ENCODE assay signal across 3 cellular contexts in the genomic region with DNA sequence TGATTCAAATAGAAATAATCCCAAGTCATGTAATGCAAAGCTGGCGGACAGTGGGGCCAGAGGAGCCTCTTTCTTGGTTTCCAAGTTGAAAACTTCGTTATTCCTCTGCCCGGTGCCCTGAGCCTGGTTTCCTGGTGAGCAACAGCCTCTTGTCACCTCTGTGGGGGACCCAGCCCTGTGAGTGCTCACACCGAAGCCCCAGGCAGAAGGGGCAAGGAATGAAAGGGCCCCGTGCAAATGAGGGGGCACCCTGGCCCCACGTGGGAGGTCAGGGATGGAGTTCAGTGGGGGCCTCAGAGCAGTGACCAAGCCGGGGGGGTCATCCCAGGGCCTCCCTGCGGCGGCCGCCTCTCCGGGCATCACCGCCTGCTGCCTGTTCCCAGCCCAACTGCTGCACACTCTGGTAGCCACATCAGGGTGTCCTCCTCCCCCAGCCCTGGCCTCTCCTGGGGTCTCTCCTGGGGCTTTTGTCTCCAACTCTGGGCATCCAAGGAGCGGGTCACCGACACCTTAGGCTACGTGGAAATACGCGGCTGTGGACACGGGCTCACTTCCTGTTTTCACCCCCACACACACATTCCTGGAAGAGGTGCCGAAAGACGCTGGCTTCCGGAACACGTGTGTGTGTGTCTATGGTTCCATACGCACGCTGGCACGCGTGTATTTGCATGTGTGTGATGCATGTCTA.
TF ChIP-seq lines count a peak whose summit lies in the region.

No MANE protein-coding gene starts in this region.

TF ChIP-seq in IMR-90, 13 proteins besides CTCF, POLR2A, EP300 and RAD21:
- TF ChIP-seq RFX5 (IDR thresholded peaks at IDR 0.05; ENCODE audit: low read depth, low read length) (no peak), NFE2L2 (IDR thresholded peaks at IDR 0.05; ENCODE audit: low read depth, low read length) (no peak), MAZ (IDR thresholded peaks at IDR 0.05; ENCODE audit: borderline replicate concordance, low read depth, low read length) (no peak), FOS (IDR thresholded peaks at IDR 0.05; ENCODE audit: low read depth, low read length) (no peak), BHLHE40 (IDR thresholded peaks at IDR 0.05; ENCODE audit: low read depth, low read length) (no peak), CHD1 (IDR thresholded peaks at IDR 0.05; ENCODE audit: low read depth, low read length) (no peak), MAFK (IDR thresholded peaks at IDR 0.05; ENCODE audit: low read depth, low read length) (no peak), SMC3 (IDR thresholded peaks at IDR 0.05; ENCODE audit: low read depth, low read length) (no peak)
- TF ChIP-seq, protein P1, sequence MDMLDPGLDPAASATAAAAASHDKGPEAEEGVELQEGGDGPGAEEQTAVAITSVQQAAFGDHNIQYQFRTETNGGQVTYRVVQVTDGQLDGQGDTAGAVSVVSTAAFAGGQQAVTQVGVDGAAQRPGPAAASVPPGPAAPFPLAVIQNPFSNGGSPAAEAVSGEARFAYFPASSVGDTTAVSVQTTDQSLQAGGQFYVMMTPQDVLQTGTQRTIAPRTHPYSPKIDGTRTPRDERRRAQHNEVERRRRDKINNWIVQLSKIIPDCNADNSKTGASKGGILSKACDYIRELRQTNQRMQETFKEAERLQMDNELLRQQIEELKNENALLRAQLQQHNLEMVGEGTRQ (IDR thresholded peaks at IDR 0.05; ENCODE audit: low read depth, low read length): no peak
- TF ChIP-seq, protein P2, sequence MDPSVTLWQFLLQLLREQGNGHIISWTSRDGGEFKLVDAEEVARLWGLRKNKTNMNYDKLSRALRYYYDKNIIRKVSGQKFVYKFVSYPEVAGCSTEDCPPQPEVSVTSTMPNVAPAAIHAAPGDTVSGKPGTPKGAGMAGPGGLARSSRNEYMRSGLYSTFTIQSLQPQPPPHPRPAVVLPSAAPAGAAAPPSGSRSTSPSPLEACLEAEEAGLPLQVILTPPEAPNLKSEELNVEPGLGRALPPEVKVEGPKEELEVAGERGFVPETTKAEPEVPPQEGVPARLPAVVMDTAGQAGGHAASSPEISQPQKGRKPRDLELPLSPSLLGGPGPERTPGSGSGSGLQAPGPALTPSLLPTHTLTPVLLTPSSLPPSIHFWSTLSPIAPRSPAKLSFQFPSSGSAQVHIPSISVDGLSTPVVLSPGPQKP (IDR thresholded peaks at IDR 0.05; ENCODE audit: borderline replicate concordance, low read depth, low read length): no peak

TF ChIP-seq in HepG2, 621 proteins besides CTCF, POLR2A, EP300 and RAD21:
- TF ChIP-seq, protein P3, sequence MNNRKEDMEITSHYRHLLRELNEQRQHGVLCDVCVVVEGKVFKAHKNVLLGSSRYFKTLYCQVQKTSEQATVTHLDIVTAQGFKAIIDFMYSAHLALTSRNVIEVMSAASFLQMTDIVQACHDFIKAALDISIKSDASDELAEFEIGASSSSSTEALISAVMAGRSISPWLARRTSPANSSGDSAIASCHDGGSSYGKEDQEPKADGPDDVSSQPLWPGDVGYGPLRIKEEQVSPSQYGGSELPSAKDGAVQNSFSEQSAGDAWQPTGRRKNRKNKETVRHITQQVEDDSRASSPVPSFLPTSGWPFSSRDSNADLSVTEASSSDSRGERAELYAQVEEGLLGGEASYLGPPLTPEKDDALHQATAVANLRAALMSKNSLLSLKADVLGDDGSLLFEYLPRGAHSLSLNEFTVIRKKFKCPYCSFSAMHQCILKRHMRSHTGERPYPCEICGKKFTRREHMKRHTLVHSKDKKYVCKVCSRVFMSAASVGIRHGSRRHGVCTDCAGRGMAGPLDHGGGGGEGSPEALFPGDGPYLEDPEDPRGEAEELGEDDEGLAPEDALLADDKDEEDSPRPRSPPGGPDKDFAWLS (CRISPR knock-in tag; IDR thresholded peaks at IDR 0.05; ENCODE audit: borderline replicate concordance): no peak
- TF ChIP-seq ZBTB7B (CRISPR knock-in tag; IDR thresholded peaks at IDR 0.05) (no peak), ZNF768 (CRISPR knock-in tag; IDR thresholded peaks at IDR 0.05) (no peak), ZNF317 (CRISPR knock-in tag; IDR thresholded peaks at IDR 0.05) (no peak), ATRX (CRISPR knock-in tag; IDR thresholded peaks at IDR 0.05; ENCODE audit: borderline replicate concordance) (no peak), ZNF501 (CRISPR knock-in tag; IDR thresholded peaks at IDR 0.05) (no peak)
- TF ChIP-seq, protein P4, sequence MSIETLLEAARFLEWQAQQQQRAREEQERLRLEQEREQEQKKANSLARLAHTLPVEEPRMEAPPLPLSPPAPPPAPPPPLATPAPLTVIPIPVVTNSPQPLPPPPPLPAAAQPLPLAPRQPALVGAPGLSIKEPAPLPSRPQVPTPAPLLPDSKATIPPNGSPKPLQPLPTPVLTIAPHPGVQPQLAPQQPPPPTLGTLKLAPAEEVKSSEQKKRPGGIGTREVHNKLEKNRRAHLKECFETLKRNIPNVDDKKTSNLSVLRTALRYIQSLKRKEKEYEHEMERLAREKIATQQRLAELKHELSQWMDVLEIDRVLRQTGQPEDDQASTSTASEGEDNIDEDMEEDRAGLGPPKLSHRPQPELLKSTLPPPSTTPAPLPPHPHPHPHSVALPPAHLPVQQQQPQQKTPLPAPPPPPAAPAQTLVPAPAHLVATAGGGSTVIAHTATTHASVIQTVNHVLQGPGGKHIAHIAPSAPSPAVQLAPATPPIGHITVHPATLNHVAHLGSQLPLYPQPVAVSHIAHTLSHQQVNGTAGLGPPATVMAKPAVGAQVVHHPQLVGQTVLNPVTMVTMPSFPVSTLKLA (IDR thresholded peaks at IDR 0.05): peak; percentile 54
- TF ChIP-seq, protein P5, sequence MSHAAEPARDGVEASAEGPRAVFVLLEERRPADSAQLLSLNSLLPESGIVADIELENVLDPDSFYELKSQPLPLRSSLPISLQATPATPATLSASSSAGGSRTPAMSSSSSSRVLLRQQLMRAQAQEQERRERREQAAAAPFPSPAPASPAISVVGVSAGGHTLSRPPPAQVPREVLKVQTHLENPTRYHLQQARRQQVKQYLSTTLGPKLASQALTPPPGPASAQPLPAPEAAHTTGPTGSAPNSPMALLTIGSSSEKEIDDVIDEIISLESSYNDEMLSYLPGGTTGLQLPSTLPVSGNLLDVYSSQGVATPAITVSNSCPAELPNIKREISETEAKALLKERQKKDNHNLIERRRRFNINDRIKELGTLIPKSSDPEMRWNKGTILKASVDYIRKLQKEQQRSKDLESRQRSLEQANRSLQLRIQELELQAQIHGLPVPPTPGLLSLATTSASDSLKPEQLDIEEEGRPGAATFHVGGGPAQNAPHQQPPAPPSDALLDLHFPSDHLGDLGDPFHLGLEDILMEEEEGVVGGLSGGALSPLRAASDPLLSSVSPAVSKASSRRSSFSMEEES (CRISPR knock-in tag; IDR thresholded peaks at IDR 0.05): no peak

TF ChIP-seq in WTC11, 78 proteins besides CTCF, POLR2A, EP300 and RAD21:
- TF ChIP-seq MXD4 (CRISPR knock-in tag; IDR thresholded peaks at IDR 0.05; ENCODE audit: borderline replicate concordance) (no peak), ZNF219 (CRISPR knock-in tag; IDR thresholded peaks at IDR 0.05; ENCODE audit: borderline replicate concordance) (no peak), GRHL2 (CRISPR knock-in tag; IDR thresholded peaks at IDR 0.05; ENCODE audit: insufficient replicate concordance, severe bottlenecking) (no peak)
- TF ChIP-seq, protein P6, sequence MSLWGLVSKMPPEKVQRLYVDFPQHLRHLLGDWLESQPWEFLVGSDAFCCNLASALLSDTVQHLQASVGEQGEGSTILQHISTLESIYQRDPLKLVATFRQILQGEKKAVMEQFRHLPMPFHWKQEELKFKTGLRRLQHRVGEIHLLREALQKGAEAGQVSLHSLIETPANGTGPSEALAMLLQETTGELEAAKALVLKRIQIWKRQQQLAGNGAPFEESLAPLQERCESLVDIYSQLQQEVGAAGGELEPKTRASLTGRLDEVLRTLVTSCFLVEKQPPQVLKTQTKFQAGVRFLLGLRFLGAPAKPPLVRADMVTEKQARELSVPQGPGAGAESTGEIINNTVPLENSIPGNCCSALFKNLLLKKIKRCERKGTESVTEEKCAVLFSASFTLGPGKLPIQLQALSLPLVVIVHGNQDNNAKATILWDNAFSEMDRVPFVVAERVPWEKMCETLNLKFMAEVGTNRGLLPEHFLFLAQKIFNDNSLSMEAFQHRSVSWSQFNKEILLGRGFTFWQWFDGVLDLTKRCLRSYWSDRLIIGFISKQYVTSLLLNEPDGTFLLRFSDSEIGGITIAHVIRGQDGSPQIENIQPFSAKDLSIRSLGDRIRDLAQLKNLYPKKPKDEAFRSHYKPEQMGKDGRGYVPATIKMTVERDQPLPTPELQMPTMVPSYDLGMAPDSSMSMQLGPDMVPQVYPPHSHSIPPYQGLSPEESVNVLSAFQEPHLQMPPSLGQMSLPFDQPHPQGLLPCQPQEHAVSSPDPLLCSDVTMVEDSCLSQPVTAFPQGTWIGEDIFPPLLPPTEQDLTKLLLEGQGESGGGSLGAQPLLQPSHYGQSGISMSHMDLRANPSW (CRISPR knock-in tag; conservative IDR thresholded peaks at IDR 0.05; ENCODE audit: low read depth): no peak
- TF ChIP-seq, protein P7, sequence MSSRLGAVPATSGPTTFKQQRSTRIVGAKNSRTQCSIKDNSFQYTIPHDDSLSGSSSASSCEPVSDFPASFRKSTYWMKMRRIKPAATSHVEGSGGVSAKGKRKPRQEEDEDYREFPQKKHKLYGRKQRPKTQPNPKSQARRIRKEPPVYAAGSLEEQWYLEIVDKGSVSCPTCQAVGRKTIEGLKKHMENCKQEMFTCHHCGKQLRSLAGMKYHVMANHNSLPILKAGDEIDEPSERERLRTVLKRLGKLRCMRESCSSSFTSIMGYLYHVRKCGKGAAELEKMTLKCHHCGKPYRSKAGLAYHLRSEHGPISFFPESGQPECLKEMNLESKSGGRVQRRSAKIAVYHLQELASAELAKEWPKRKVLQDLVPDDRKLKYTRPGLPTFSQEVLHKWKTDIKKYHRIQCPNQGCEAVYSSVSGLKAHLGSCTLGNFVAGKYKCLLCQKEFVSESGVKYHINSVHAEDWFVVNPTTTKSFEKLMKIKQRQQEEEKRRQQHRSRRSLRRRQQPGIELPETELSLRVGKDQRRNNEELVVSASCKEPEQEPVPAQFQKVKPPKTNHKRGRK (CRISPR knock-in tag; IDR thresholded peaks at IDR 0.05; ENCODE audit: borderline replicate concordance): no peak
